Comparison of ENCODE assay signal across 14 cellular contexts in the genomic region with DNA sequence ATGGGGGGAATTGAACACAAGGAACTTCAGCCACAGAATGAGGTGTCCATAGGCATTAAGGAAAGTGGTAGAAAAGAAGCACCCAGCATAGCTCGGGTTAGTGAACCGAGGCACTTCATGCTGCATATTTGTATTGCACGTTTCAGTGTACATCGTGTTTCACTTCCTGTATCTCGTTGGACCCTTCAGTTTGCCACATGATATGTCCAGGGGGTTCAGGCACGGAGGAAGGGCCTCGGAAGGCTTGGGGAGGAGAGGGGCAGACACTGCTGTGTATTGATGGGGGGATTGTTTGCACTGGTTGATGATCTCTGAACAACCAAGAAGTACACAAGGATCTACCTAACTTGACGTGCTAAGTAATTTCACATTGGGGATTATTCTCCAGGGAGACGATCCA. TPM values are rescaled to one million over a fixed set of nuclear protein-coding genes. Genes with fewer than 3 reads are reported as not detected.
"Had no signal": no experiment of that assay in that cellular context is flagged by ENCODE, and none has a peak within 500 bp of the region (broad histone marks: within the 10 kb centered on the region; RNA-seq: fewer than 3 reads in every experiment).

No MANE protein-coding gene starts in this region.

RNA-seq across cellular contexts. Expression of gene GH1, which starts 3.8 kb away (rescaled TPM):
- total RNA-seq: activated T-cell treated with anti-CD3 and anti-CD28 coated beads, Interleukin-2, amount 50 U/mL, for 4 hours; body of pancreas; gastrocnemius medialis; heart right ventricle; mammary epithelial cell; mucosa of gallbladder; occipital lobe; progenitor cell of endocrine pancreas; right cardiac atrium; subcutaneous adipose tissue; tibial nerve had no signal
- polyA plus RNA-seq: heart right ventricle, mammary epithelial cell, right cardiac atrium, small intestine had no signal

RNA-seq across cellular contexts. Expression of gene CD79B, which starts 9.7 kb away (rescaled TPM):
- total RNA-seq: body of pancreas, occipital lobe, progenitor cell of endocrine pancreas had no signal

RNA-seq across cellular contexts. Expression of gene CSHL1, which starts 11.3 kb away (rescaled TPM):
- total RNA-seq: activated CD4-positive, alpha-beta memory T cell treated with anti-CD3 and anti-CD28 coated beads for 36 hours; activated T-cell treated with anti-CD3 and anti-CD28 coated beads, Interleukin-2, amount 50 U/mL, for 4 hours; body of pancreas; gastrocnemius medialis; heart right ventricle; mammary epithelial cell; mucosa of gallbladder; occipital lobe; progenitor cell of endocrine pancreas; right cardiac atrium; subcutaneous adipose tissue; tibial nerve had no signal
- polyA plus RNA-seq: heart right ventricle, mammary epithelial cell, right cardiac atrium, small intestine had no signal

RNA-seq across cellular contexts. Expression of gene CSH1, which starts 26.0 kb away (rescaled TPM):
- total RNA-seq: activated CD4-positive, alpha-beta memory T cell treated with anti-CD3 and anti-CD28 coated beads for 36 hours; activated T-cell treated with anti-CD3 and anti-CD28 coated beads, Interleukin-2, amount 50 U/mL, for 4 hours; body of pancreas; gastrocnemius medialis; heart right ventricle; mammary epithelial cell; mucosa of gallbladder; occipital lobe; progenitor cell of endocrine pancreas; right cardiac atrium; subcutaneous adipose tissue; tibial nerve had no signal
- polyA plus RNA-seq: heart right ventricle, mammary epithelial cell, right cardiac atrium, small intestine had no signal

RNA-seq across cellular contexts. Expression of gene GH2, which starts 40.7 kb away (rescaled TPM):
- total RNA-seq: activated CD4-positive, alpha-beta memory T cell treated with anti-CD3 and anti-CD28 coated beads for 36 hours; activated naive CD4-positive, alpha-beta T cell treated with anti-CD3 and anti-CD28 coated beads, Interleukin-2, amount 50 U/mL, for 72 hours; activated T-cell treated with anti-CD3 and anti-CD28 coated beads, Interleukin-2, amount 50 U/mL, for 4 hours; body of pancreas; gastrocnemius medialis; heart right ventricle; mammary epithelial cell; mucosa of gallbladder; occipital lobe; progenitor cell of endocrine pancreas; right cardiac atrium; subcutaneous adipose tissue; tibial nerve had no signal
- polyA plus RNA-seq: heart right ventricle, mammary epithelial cell, right cardiac atrium, small intestine had no signal
